ENCODE assay signal across 8 cellular contexts in genomic region chr11:65720237-65720934, GRCh38. TPM values are rescaled to one million over a fixed set of nuclear protein-coding genes. Genes with fewer than 3 reads are reported as not detected.
DNase-seq lines count a peak whose midpoint lies in the region; ATAC-seq and TF ChIP-seq lines count a peak whose summit lies in the region.

Gene RNASEH2C (minus strand): TSS chr11:65720798. CDS start chr11:65720758, 40 bp downstream.

- H3K9me1 ChIP-seq in IMR-90 (ENCODE audit: insufficient read depth, low read length), result peaks cover 5% of the 10 kb centered on the region; the same call in 1 of the 2 replicates

- peak; percentile 52 for ATAC-seq in GM21526 (IDR thresholded peaks at IDR 0.05; ENCODE audit: low FRiP score, unreplicated experiment)
- ATAC-seq in IMR-90 (ENCODE audit: low read depth), result peak; percentile 95

- H3K27me3 ChIP-seq in IMR-90 (ENCODE audit: control insufficient read depth, insufficient read depth, low read length) (no peaks in the 10 kb centered on the region), esophagus squamous epithelium (no peaks in the 10 kb centered on the region)

- peak within 1 kb of the TSS; percentile 95 for H2AK9ac ChIP-seq in IMR-90 (replicated peaks; ENCODE audit: low read depth, low read length, poor library complexity)

- H3K18ac ChIP-seq in IMR-90 (ENCODE audit: low read depth, low read length), result peak within 1 kb of the TSS; percentile 58; the same call in 1 of the 2 replicates

- TF ChIP-seq RAD21 in IMR-90 (IDR thresholded peaks at IDR 0.05; ENCODE audit: low read length), result no peak

- H3K36me3 ChIP-seq in IMR-90 (ENCODE audit: control insufficient read depth, insufficient read depth, low read length), result peaks cover 32% of the 10 kb centered on the region
- H3K36me3 ChIP-seq in esophagus squamous epithelium, result peaks cover 21 to 42% (median 37%) of the 10 kb centered on the region in 3 donors

- peak within 1 kb of the TSS; percentile 81; the same call in 1 of the 2 replicates for H2BK120ac ChIP-seq in IMR-90 (ENCODE audit: low read depth, low read length)

- H3K4me1 ChIP-seq in IMR-90 (ENCODE audit: control insufficient read depth, insufficient read depth, low read length) (peaks cover 6% of the 10 kb centered on the region; the same call in 1 of the 2 replicates), esophagus squamous epithelium (peaks cover 16 to 40% (median 18%) of the 10 kb centered on the region in 3 donors)

- peak within 1 kb of the TSS; percentile 89 for H2AK5ac ChIP-seq in IMR-90 (ENCODE audit: low read depth, low read length)

- WGBS in IMR-90 (ENCODE audit: extremely low coverage in 2 of 2, insufficient read length in 1 of 2), 2 experiments, result 0% methylated on average over 45 of the region's 76 CpGs; no CpG with 5 or more reads in 1 of the 2 experiments
- WGBS in esophagus squamous epithelium, 2 donors, result 0 to 1% methylated on average over 17 to 20 of the region's 76 CpGs

- H3K9ac ChIP-seq in IMR-90 (ENCODE audit: low read depth, low read length), result peak within 1 kb of the TSS; percentile 87

- H3K79me1 ChIP-seq in IMR-90 (ENCODE audit: low read depth in 1 of 2, low read length in 2 of 2), result peaks cover 10 to 42% of the 10 kb centered on the region in 2 experiments; a peak in 3 of 4 replicates

- peak within 1 kb of the TSS; percentile 92 for H2BK5ac ChIP-seq in IMR-90 (ENCODE audit: low read depth, low read length, poor library complexity, severe bottlenecking)

- peak within 1 kb of the TSS; percentile 96; the same call in 1 of the 2 replicates for H3K4ac ChIP-seq in IMR-90 (ENCODE audit: low read depth, low read length)

- TF ChIP-seq CTCF in IMR-90 (conservative IDR thresholded peaks at IDR 0.05; ENCODE audit: low read depth, low read length) (no peak), esophagus squamous epithelium (IDR thresholded peaks at IDR 0.05) (peak in 2 of 6 experiments; percentile 18 to 20)

- peak within 1 kb of the TSS; percentile 46 to 99 for H4K8ac ChIP-seq in IMR-90 (ENCODE audit: low read depth in 2 of 2, low read length in 2 of 2)

- peak within 1 kb of the TSS; percentile 70; the same call in 1 of the 2 replicates for H3K56ac ChIP-seq in IMR-90 (ENCODE audit: extremely low read depth, insufficient read depth, low read length)

- H3K14ac ChIP-seq in IMR-90 (replicated peaks; ENCODE audit: low read depth, low read length), result peak within 1 kb of the TSS; percentile 91

- H2BK20ac ChIP-seq in IMR-90 (ENCODE audit: low read depth, low read length), result no peak within 1 kb of the TSS

- H4K91ac ChIP-seq in IMR-90 (ENCODE audit: insufficient read depth, low read depth, low read length), result peak within 1 kb of the TSS; percentile 85; the same call in 1 of the 2 replicates

- H3K27ac ChIP-seq in IMR-90 (ENCODE audit: insufficient read depth, low read length), result peak within 1 kb of the TSS; percentile 95
- H3K27ac ChIP-seq in esophagus squamous epithelium, result peak within 1 kb of the TSS; percentile 81 to 91 (median 90)

- POLR2A ChIA-PET in IMR-90 (lab: Charles Lee; ENCODE audit: unreplicated experiment), result interaction anchor here (0.5 to 0.9 kb wide), 2 partner anchors 8 to 606 kb away, joined by 3 to 5 read pairs; partner anchors contain the start of gene KAT5

- H3K4me3 ChIP-seq in IMR-90 (ENCODE audit: insufficient read depth, low read depth, low read length) (peak within 1 kb of the TSS; percentile 75), esophagus squamous epithelium (peak within 1 kb of the TSS; percentile 62 to 87 (median 80))

- in situ Hi-C loops in IMR-90 (cut with MboI; ENCODE audit: low sequenced_read_pairs), result no loop called here

- dilution Hi-C loops in IMR-90 (cut with HindIII; ENCODE audit: low sequenced_read_pairs, unreplicated experiment), result no loop called here

- BruUV-seq in IMR-90 (replicated peaks; lab: Mats Ljungman, UMichigan), result no TSS peak

- peak within 1 kb of the TSS; percentile 82 for H3K4me2 ChIP-seq in IMR-90 (ENCODE audit: low read depth, low read length)

- TF ChIP-seq POLR2A in IMR-90 (IDR thresholded peaks at IDR 0.05; ENCODE audit: low read depth, low read length) (peak; percentile 55), esophagus squamous epithelium (IDR thresholded peaks at IDR 0.05) (peak in 3 of 4 donors; percentile 56 to 83 (median 82))

- CTCF ChIA-PET in IMR-90 (lab: Yijun Ruan, JAX), result interaction anchor here (0.5 to 2.2 kb wide), 4 partner anchors 8 to 98 kb away, joined by 3 to 8 read pairs (median 6); partner anchors contain the start of gene KAT5

- intact Hi-C loops in IMR-90 (cut with micrococcal nuclease), result loop anchor here (1.0 kb wide), 1 partner anchor 8 kb away; the partner anchor contains the start of gene KAT5
- intact Hi-C loops in esophagus squamous epithelium (cut with DNase I), result no loop called here

- peak; percentile 31 for DNase-seq in DMS 273 treated with DMSO at 0.1 percent for 48 hours (lab: John Stamatoyannopoulos, UW)
- peak; percentile 80 for DNase-seq in IMR-90
- peak; percentile 86 to 89 for DNase-seq in activated T-cell treated with anti-CD3 and anti-CD28 coated beads, Interleukin-2, amount 50 U/mL, for 48 hours
- DNase-seq in esophagus squamous epithelium (lab: John Stamatoyannopoulos, UW), result no peak
- peak; percentile 91 for DNase-seq in myocyte (ENCODE audit: low read depth)
- DNase-seq in stimulated activated CD8-positive, alpha-beta memory T cell treated with anti-CD3 and anti-CD28 coated beads, Interleukin-7, amount 100 ng/mL, for 4 hours (ENCODE audit: low read depth in 2 of 2), result peak; percentile 30 to 69

- H4K20me1 ChIP-seq in IMR-90 (ENCODE audit: insufficient read depth, low read length), result peaks cover 26% of the 10 kb centered on the region

- H3K9me3 ChIP-seq in IMR-90 (ENCODE audit: control insufficient read depth, insufficient read depth, low read length) (no peaks in the 10 kb centered on the region), esophagus squamous epithelium (no peaks in the 10 kb centered on the region)

- no peak within 1 kb of the TSS for H2BK15ac ChIP-seq in IMR-90 (ENCODE audit: low read depth, low read length)

- H3K23ac ChIP-seq in IMR-90 (ENCODE audit: low read depth, low read length), result peak within 1 kb of the TSS; percentile 84

- peak within 1 kb of the TSS; percentile 100 for H2AFZ ChIP-seq in IMR-90 (replicated peaks; ENCODE audit: low read length, poor library complexity)

- H4K5ac ChIP-seq in IMR-90 (ENCODE audit: low read depth, low read length), result peak within 1 kb of the TSS; percentile 61; the same call in 1 of the 2 replicates

TF ChIP-seq in IMR-90, 13 proteins besides CTCF, POLR2A, EP300 and RAD21:
- TF ChIP-seq MAZ (IDR thresholded peaks at IDR 0.05; ENCODE audit: borderline replicate concordance, low read depth, low read length) (peak; percentile 40; the same call in 1 of the 2 replicates), RCOR1 (IDR thresholded peaks at IDR 0.05; ENCODE audit: insufficient replicate concordance, low read length) (no peak)

TF ChIP-seq in PFSK-1, 5 proteins besides CTCF, POLR2A, EP300 and RAD21:
- TF ChIP-seq POLR2AphosphoS5 (IDR thresholded peaks at IDR 0.05; ENCODE audit: low read depth, low read length), result peak; percentile 95
- TF ChIP-seq SIN3A (IDR thresholded peaks at IDR 0.05; ENCODE audit: borderline replicate concordance, insufficient read depth, low read length), result peak; percentile 52; the same call in 1 of the 2 replicates
- TF ChIP-seq TAF1 (IDR thresholded peaks at IDR 0.05; ENCODE audit: borderline replicate concordance, insufficient read depth, low read length), result peak; percentile 97
- TF ChIP-seq REST (IDR thresholded peaks at IDR 0.05; ENCODE audit: insufficient read depth in 1 of 2, low read depth in 2 of 2, low read length in 2 of 2), result no peak
- TF ChIP-seq FOXP2 (optimal IDR thresholded peaks at IDR 0.05; ENCODE audit: borderline replicate concordance, extremely low read depth, extremely low read length, insufficient read depth), result no peak

RNA-seq across cellular contexts. Expression of gene RNASEH2C, which starts in this region (rescaled TPM):
- total RNA-seq in IMR-90 (2012; rRNA removed) (40.0 and 69.4 TPM in 2 replicates), esophagus squamous epithelium (10 to 100 TPM; 39.9 to 59.5 (median 50.8) TPM), myocyte (37.1 and 83.3 TPM in 2 replicates)
- 34.8 and 46.3 TPM in 2 replicates for polyA plus RNA-seq in IMR-90 (2012; rRNA removed)
- 61.0 and 90.4 TPM in 2 replicates for polyA plus RNA-seq in IMR-90 (2012; cell fraction: cytosol; rRNA removed)
- polyA plus RNA-seq in IMR-90 (2012; cell fraction: nucleus; rRNA removed; ENCODE audit: low replicate concordance), result 60.1 and 110 TPM in 2 replicates
- polyA plus RNA-seq in PFSK-1 (2012; ENCODE audit: insufficient read length, low read depth), result 76.9 TPM
- polyA plus RNA-seq in myocyte (2012), result 51.3 TPM
